17 cellular contexts compared by ENCODE assay signal in the genomic region with DNA sequence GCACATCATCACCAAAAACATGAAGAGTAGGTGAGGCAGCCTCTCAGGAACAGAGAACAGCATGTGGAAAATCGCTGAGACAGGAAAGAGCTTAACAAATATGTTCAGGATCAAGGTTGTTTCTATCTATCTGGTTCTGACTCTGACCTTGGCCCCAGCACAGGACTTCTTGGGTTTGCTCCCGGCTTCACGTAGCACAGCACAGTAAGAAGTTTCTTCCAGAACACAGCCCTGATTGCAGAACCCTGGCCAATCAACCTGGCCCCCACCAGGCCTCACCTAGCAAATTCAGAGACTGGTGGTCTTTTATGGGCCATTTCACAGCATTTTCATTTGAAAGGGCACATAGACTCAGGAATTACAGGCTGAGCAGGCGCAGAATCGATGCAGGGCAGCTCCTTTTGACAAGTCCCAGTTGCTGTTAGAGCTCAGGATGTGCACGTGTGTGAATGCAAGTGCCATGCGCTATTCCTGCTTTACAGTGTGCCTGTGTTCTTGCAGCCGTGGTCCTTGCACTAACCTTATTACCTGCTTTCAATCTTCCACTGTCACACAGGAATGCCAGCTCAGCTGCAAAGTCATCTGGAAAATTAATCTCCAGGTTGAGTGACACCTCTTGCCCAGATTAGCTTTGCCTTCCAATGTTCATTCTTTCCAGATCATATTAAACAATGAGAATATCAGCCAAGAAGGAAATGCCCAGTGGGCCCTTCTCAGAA.
"Had no signal": no experiment of that assay in that cellular context is flagged by ENCODE, and none has a peak within 500 bp of the region (broad histone marks: within the 10 kb centered on the region; RNA-seq: fewer than 3 reads in every experiment).

No MANE protein-coding gene starts in this region.

- H3K27ac ChIP-seq: dorsolateral prefrontal cortex, foreskin keratinocyte, tibial artery, uterus had no signal

- H3K4me3 ChIP-seq: dorsolateral prefrontal cortex, tibial artery, uterus had no signal

- FAIRE-seq: colon had no signal

- H3K27me3 ChIP-seq: dorsolateral prefrontal cortex, foreskin keratinocyte, tibial artery, uterus had no signal

- DNase-seq: activated CD4-positive, alpha-beta T cell treated with anti-CD3 and anti-CD28 coated beads, Interleukin-2, amount 50 U/mL, for 48 hours; activated CD4-positive, CD25-positive, alpha-beta regulatory T cell treated with anti-CD3 and anti-CD28 coated beads, Interleukin-2, amount 50 U/mL, for 72 hours; amniotic stem cell; central memory CD4-positive, alpha-beta T cell; dorsolateral prefrontal cortex; foreskin keratinocyte; glutamatergic neuron; hippocampal formation; islet precursor cell; left colon; midbrain; nephron progenitor cell; occipital lobe; stimulated activated naive B cell treated with anti-CD40 and anti-IgM and Interleukin-4, amounts not matched to agents 10 μg/mL and 1 μg/mL and 100 μg/mL, for 72 hours; tibial artery; uterus had no signal

- H3K36me3 ChIP-seq: tibial artery, uterus had no signal

- ATAC-seq: foreskin keratinocyte; left colon; stimulated activated naive B cell treated with anti-CD40 and anti-IgM and Interleukin-4, amounts not matched to agents 10 μg/mL and 1 μg/mL and 100 μg/mL, for 72 hours had no signal

- H3K4me1 ChIP-seq: foreskin keratinocyte, tibial artery, uterus had no signal

- H3K9me3 ChIP-seq: tibial artery, uterus had no signal
